12 cellular contexts compared by ENCODE assay signal in genomic region chr6:56956481-56956880, GRCh38. TPM values are rescaled to one million over a fixed set of nuclear protein-coding genes. Genes with fewer than 3 reads are reported as not detected.
DNase-seq lines count a peak whose midpoint lies in the region; ATAC-seq, FAIRE-seq and TF ChIP-seq lines count a peak whose summit lies in the region.
"Had no signal": no experiment of that assay in that cellular context is flagged by ENCODE, and none has a peak within 500 bp of the region (broad histone marks: within the 10 kb centered on the region; RNA-seq: fewer than 3 reads in every experiment).

No MANE protein-coding gene starts in this region.

- DNase-seq in A549 (ENCODE audit: low read depth in 1 of 2, low spot score in 1 of 2) (no peak), GM06990 (ENCODE audit: extremely low read depth, insufficient read length) (no peak), Panc1 (ENCODE audit: low read depth, low spot score) (no peak), HuH-7 (ENCODE audit: low spot score) (no peak), gastrocnemius medialis (no peak), DMS79 (lab: John Stamatoyannopoulos, UW) (no peak), DMS53 treated with DMSO at 0.1 percent for 48 hours (lab: John Stamatoyannopoulos, UW; ENCODE audit: unreplicated experiment) (no peak)
- DNase-seq: activated B cell treated with CpG ODN at 0.5 μM for 24 hours; activated naive CD4-positive, alpha-beta T cell; tibial artery had no signal

- peak overlapping the region; percentile 86 for H3K4me2 ChIP-seq in A549

- TF ChIP-seq RAD21 in A549 (conservative IDR thresholded peaks at IDR 0.05 in 1 of 2, IDR thresholded peaks at IDR 0.05 in 1 of 2): no peak

- no peak for ATAC-seq in A549
- no peak for ATAC-seq in Panc1
- ATAC-seq in gastrocnemius medialis: no peak

- FAIRE-seq in A549 (lab: Jason Lieb, UNC): no peak

- CTCF ChIA-PET in A549 (lab: Yijun Ruan, JAX): interaction anchor here (2.9 to 6.2 kb wide), 2 partner anchors 53 to 63 kb away, joined by 29 to 45 read pairs; no protein-coding TSS in a partner anchor
- CTCF ChIA-PET in Panc1 (lab: Charles Lee): interaction anchor here (2.5 kb wide), 1 partner anchor 359 kb away, joined by 6 read pairs; no protein-coding TSS in a partner anchor

- intact Hi-C loops in Panc1 (cut with micrococcal nuclease; ENCODE audit: unreplicated experiment) (loop anchor here (5.0 to 10.0 kb wide), 3 partner anchors 56 to 361 kb away; partner anchors contain the start of genes BAG2 and PRIM2), gastrocnemius medialis (cut with DNase I; ENCODE audit: low total_unique reads) (loop anchor here (10.0 kb wide), 1 partner anchor 128 kb away; no protein-coding TSS in a partner anchor)

- H3K4me3 ChIP-seq in A549 (no peak overlapping the region; the same call in 2 of the 3 replicates), GM06990 (replicated peaks; ENCODE audit: low read depth, low read length) (0 out of 2 replicates have a peak overlapping the region, but pooled peaks have one; percentile 76), Panc1 (ENCODE audit: low read depth in 2 of 2, low read length in 2 of 2) (peak overlapping the region in 1 of 2 experiments; percentile 68; a peak in 2 of 4 replicates), iPS-20b (ENCODE audit: low read length) (peak overlapping the region; percentile 88), gastrocnemius medialis (no peak overlapping the region)

- H3K9me3 ChIP-seq in A549: no peaks in the 10 kb centered on the region
- H3K9me3 ChIP-seq in Panc1 (ENCODE audit: control insufficient read depth, insufficient read depth, low read depth, low read length): no peaks in the 10 kb centered on the region
- H3K9me3 ChIP-seq in iPS-20b (ENCODE audit: insufficient read depth, low read depth, low read length): no peaks in the 10 kb centered on the region
- H3K9me3 ChIP-seq in gastrocnemius medialis: no peaks in the 10 kb centered on the region
- H3K9me3 ChIP-seq: tibial artery had no signal

- in situ Hi-C loops in Panc1 (cut with HindIII; ENCODE audit: low pct_unique_long_range_greater_than_20kb, low sequenced_read_pairs): no loop called here
- in situ Hi-C loops in gastrocnemius medialis (cut with MboI; ENCODE audit: low sequenced_read_pairs in 4 of 4): no loop called here

- 51% methylated on average over 3 of the region's 3 CpGs for WGBS in A549 (ENCODE audit: missing lambda C conversion rate)

- H3K9ac ChIP-seq in iPS-20b (ENCODE audit: low read depth, low read length): peak overlapping the region; percentile 81; the same call in 1 of the 2 replicates

- no peak for TF ChIP-seq EP300 in A549 (IDR thresholded peaks at IDR 0.05)

- H3K4me1 ChIP-seq in A549 (peaks cover 38% of the 10 kb centered on the region), Panc1 (ENCODE audit: control insufficient read depth, insufficient read depth, low read length) (peaks cover 33% of the 10 kb centered on the region), iPS-20b (ENCODE audit: insufficient read depth, low read length) (peaks cover 11% of the 10 kb centered on the region), gastrocnemius medialis (peaks cover 8 to 15% of the 10 kb centered on the region in 2 donors)

- TF ChIP-seq CTCF in A549 (IDR thresholded peaks at IDR 0.05): no peak
- TF ChIP-seq CTCF in GM06990 (IDR thresholded peaks at IDR 0.05; ENCODE audit: insufficient read depth, low read length, poor library complexity, severe bottlenecking): no peak
- no peak for TF ChIP-seq CTCF in Panc1 (IDR thresholded peaks at IDR 0.05)
- TF ChIP-seq CTCF in gastrocnemius medialis (IDR thresholded peaks at IDR 0.05 in 4 of 5, conservative IDR thresholded peaks at IDR 0.05 in 1 of 5): no peak

- POLR2A ChIA-PET in A549 (lab: Yijun Ruan, JAX) (no interaction called here), Panc1 (lab: Charles Lee) (no interaction called here)

- H3K27me3 ChIP-seq in GM06990 (replicated peaks; ENCODE audit: control insufficient read depth, insufficient read depth, low read length): no peaks in the 10 kb centered on the region
- H3K27me3 ChIP-seq in Panc1 (ENCODE audit: control insufficient read depth, insufficient read depth, low read length): no peaks in the 10 kb centered on the region
- peaks cover 39% of the 10 kb centered on the region for H3K27me3 ChIP-seq in iPS-20b (ENCODE audit: insufficient read depth, low read length)
- no peaks in the 10 kb centered on the region for H3K27me3 ChIP-seq in gastrocnemius medialis
- H3K27me3 ChIP-seq: tibial artery had no signal

- no peak overlapping the region for H3K27ac ChIP-seq in A549
- peak overlapping the region; percentile 95; the same call in 1 of the 2 replicates for H3K27ac ChIP-seq in Panc1 (ENCODE audit: low read length)
- H3K27ac ChIP-seq in iPS-20b (ENCODE audit: low read length): no peak overlapping the region
- no peak overlapping the region for H3K27ac ChIP-seq in gastrocnemius medialis

- H3K36me3 ChIP-seq in GM06990 (ENCODE audit: control insufficient read depth, insufficient read depth, low read length) (no peaks in the 10 kb centered on the region), Panc1 (ENCODE audit: control insufficient read depth, insufficient read depth, low read length) (peaks cover 13% of the 10 kb centered on the region), iPS-20b (ENCODE audit: insufficient read depth, low read depth, low read length) (no peaks in the 10 kb centered on the region), gastrocnemius medialis (no peaks in the 10 kb centered on the region)
- H3K36me3 ChIP-seq: tibial artery had no signal

- no TSS peak for BruUV-seq in Panc1 (replicated peaks; lab: Mats Ljungman, UMichigan)

- TF ChIP-seq POLR2A in A549 (IDR thresholded peaks at IDR 0.05; ENCODE audit: low read length) (no peak), gastrocnemius medialis (IDR thresholded peaks at IDR 0.05) (no peak)

TF ChIP-seq in A549, 52 proteins besides CTCF, POLR2A, EP300 and RAD21:
- TF ChIP-seq JUNB (IDR thresholded peaks at IDR 0.05) (no peak), HES2 (IDR thresholded peaks at IDR 0.05) (no peak), HMGXB4 (CRISPR knock-in tag; IDR thresholded peaks at IDR 0.05; ENCODE audit: borderline replicate concordance) (no peak), NR3C1 (IDR thresholded peaks at IDR 0.05) (no peak)

RNA-seq across cellular contexts. Expression of gene BEND6, which starts 1.6 kb away (rescaled TPM):
- polyA plus RNA-seq in A549 (2011; rRNA removed) (2.8 and 2.9 TPM in 2 replicates), A549 (2017; fragmentation: RNase III; extraction: RNeasy Plus Mini Kit Qiagen cat#74134 plus additional on column Dnase treatment) (1.7 to 2.4 TPM (median 2.1 TPM) in 3 replicates)
- polyA plus RNA-seq in A549 (2012; cell fraction: cytosol; rRNA removed): 0.49 and 0.51 TPM in 2 replicates
- polyA plus RNA-seq in A549 (2012; cell fraction: nucleus; rRNA removed): 0.14 and 0.20 TPM in 2 replicates
- 0.68 and 1.4 TPM in 2 replicates for polyA minus RNA-seq in A549 (2011; rRNA and poly(A)+ RNA removed)
- total RNA-seq in Panc1 (2021; ENCODE audit: unreplicated experiment) (8.0 TPM), gastrocnemius medialis (under 1 TPM; 0.15 to 0.97 (median 0.56) TPM)
- polyA plus RNA-seq in Panc1 (2012; ENCODE audit: insufficient read length): 5.4 TPM
- total RNA-seq: activated B cell treated with CpG ODN at 0.5 μM for 24 hours, T-cell had no signal

Comparison
In these comparisons a context has a peak if more than half of its experiments do, and no peak if none do; other contexts are left out.
1. H3K4me3 ChIP-seq: peak in GM06990 (single experiment) and iPS-20b (single experiment); none in A549 (single experiment) and gastrocnemius medialis (0 of 4).